10 cellular contexts compared by ENCODE assay signal in the genomic region with DNA sequence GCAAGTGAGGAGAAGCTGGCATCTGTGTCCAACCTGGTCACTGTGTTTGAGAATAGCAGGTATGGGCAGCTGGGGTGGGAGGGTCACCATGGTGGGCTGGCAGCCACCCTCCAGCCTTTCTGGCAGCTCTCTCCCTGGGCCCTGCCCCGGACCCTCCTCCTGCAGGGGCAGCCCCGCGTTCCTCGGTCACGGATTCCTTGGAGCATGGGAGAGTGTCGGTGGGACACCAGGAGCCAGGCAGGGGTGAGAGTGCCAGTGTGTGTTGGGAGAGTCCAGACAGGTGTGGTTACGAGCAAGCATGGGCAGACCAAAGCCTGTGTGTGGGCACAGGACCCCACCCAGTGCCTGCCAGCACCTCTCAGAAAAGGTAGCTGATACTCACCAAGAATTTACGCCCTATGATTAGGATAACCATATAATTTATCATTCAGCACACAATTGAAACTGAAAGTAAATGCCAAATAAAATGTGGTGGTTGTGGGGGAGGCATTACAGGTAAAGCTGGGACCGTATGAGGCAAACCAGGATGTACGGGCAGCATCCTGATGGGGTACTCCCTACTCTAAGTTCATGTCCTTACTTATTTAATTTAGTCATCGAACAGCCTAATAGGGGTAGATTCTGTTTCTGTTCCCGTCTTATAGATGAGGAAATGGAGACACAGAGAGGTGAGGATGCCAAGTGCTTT. TPM values are rescaled to one million over a fixed set of nuclear protein-coding genes. Genes with fewer than 3 reads are reported as not detected.
DNase-seq lines count a peak whose midpoint lies in the region; ATAC-seq and TF ChIP-seq lines count a peak whose summit lies in the region.
"Had no signal": no experiment of that assay in that cellular context is flagged by ENCODE, and none has a peak within 500 bp of the region (broad histone marks: within the 10 kb centered on the region; RNA-seq: fewer than 3 reads in every experiment).

No MANE protein-coding gene starts in this region.

- peak overlapping the region; percentile 33 for H2BK15ac ChIP-seq in neuronal stem cell (ENCODE audit: low read length)

- H2BK12ac ChIP-seq in neuronal stem cell (ENCODE audit: low read length): no peak overlapping the region

- peak overlapping the region; percentile 15 for H3K9ac ChIP-seq in neuronal stem cell (ENCODE audit: low read depth, low read length, poor library complexity)

- POLR2A ChIA-PET in activated CD8-positive, alpha-beta T cell treated with anti-CD3 and anti-CD28 coated beads for 36 hours (lab: Charles Lee): interaction anchor here (0.8 to 1.3 kb wide), 3 partner anchors 12 to 20 kb away, joined by 3 to 5 read pairs (median 4); partner anchors contain the start of gene MTCH1

- H3K27me3 Mint-ChIP-seq in activated CD8-positive, alpha-beta T cell treated with anti-CD3 and anti-CD28 coated beads for 36 hours: no peaks in the 10 kb centered on the region

- H4K8ac ChIP-seq in neuronal stem cell (ENCODE audit: low read depth, low read length): no peak overlapping the region

- H3K9me3 ChIP-seq in neuronal stem cell (replicated peaks in 1 of 2; ENCODE audit: control insufficient read depth in 2 of 2, insufficient read depth in 1 of 2, low read depth in 1 of 2, low read length in 2 of 2) (no peaks in the 10 kb centered on the region), body of pancreas (no peaks in the 10 kb centered on the region)
- H3K9me3 ChIP-seq: neutrophil had no signal

- no peak for TF ChIP-seq CTCF in activated CD8-positive, alpha-beta T cell treated with anti-CD3 and anti-CD28 coated beads for 36 hours (IDR thresholded peaks at IDR 0.05)
- TF ChIP-seq CTCF in body of pancreas (IDR thresholded peaks at IDR 0.05): no peak

- no peak overlapping the region for H3K4ac ChIP-seq in neuronal stem cell (ENCODE audit: low read length)

- no peak for DNase-seq in activated CD8-positive, alpha-beta T cell treated with anti-CD3 and anti-CD28 coated beads for 36 hours
- DNase-seq in neuronal stem cell (ENCODE audit: low spot score): no peak
- no peak for DNase-seq in COLO668 (lab: John Stamatoyannopoulos, UW; ENCODE audit: unreplicated experiment)
- DNase-seq in activated CD4-positive, alpha-beta T cell treated with anti-CD3 and anti-CD28 coated beads for 1 hour: no peak
- no peak for DNase-seq in nucleus accumbens (lab: John Stamatoyannopoulos, UW)
- DNase-seq in body of pancreas: no peak

- H3K4me2 ChIP-seq in neuronal stem cell (ENCODE audit: insufficient read depth, low read length, poor library complexity, severe bottlenecking): no peak overlapping the region

- no peak overlapping the region for H2BK5ac ChIP-seq in neuronal stem cell (ENCODE audit: low read length)

- H3K23ac ChIP-seq in neuronal stem cell (ENCODE audit: low read depth, low read length, poor library complexity): peak overlapping the region; percentile 18

- no peak overlapping the region for H3K14ac ChIP-seq in neuronal stem cell (ENCODE audit: low read length)

- H3K4me3 Mint-ChIP-seq in activated CD8-positive, alpha-beta T cell treated with anti-CD3 and anti-CD28 coated beads for 36 hours: no peak overlapping the region

- WGBS in neuronal stem cell (ENCODE audit: extremely low coverage in 2 of 2, insufficient read length in 2 of 2, insufficient replicate concordance in 1 of 2), 2 donors: no CpG with 5 or more reads among the region's 12 CpGs
- WGBS in body of pancreas, 2 donors: 83 to 86% methylated on average over 10 to 12 of the region's 12 CpGs

- peaks cover 0 to 46% (median 0%) of the 10 kb centered on the region in 3 experiments for H3K27me3 ChIP-seq in neuronal stem cell (ENCODE audit: control insufficient read depth in 3 of 3, insufficient read depth in 3 of 3, low read depth in 1 of 3, low read length in 3 of 3)
- H3K27me3 ChIP-seq in body of pancreas: no peaks in the 10 kb centered on the region
- H3K27me3 ChIP-seq: neutrophil had no signal

- no peak overlapping the region for H4K91ac ChIP-seq in neuronal stem cell (ENCODE audit: low read depth, low read length, poor library complexity)

- H3K9me3 Mint-ChIP-seq in activated CD8-positive, alpha-beta T cell treated with anti-CD3 and anti-CD28 coated beads for 36 hours: no peaks in the 10 kb centered on the region

- H3K36me3 ChIP-seq in neuronal stem cell (replicated peaks in 1 of 2; ENCODE audit: control insufficient read depth in 2 of 2, insufficient read depth in 2 of 2, low read length in 2 of 2) (no peaks in the 10 kb centered on the region), body of pancreas (replicated peaks in 1 of 2; ENCODE audit: insufficient read depth in 1 of 2, low read depth in 2 of 2) (no peaks in the 10 kb centered on the region)
- H3K36me3 ChIP-seq: neutrophil had no signal

- no peaks in the 10 kb centered on the region for H3K36me3 Mint-ChIP-seq in activated CD8-positive, alpha-beta T cell treated with anti-CD3 and anti-CD28 coated beads for 36 hours (ENCODE audit: low read depth)

- no peak overlapping the region for H2AFZ ChIP-seq in neuronal stem cell (ENCODE audit: low read length)

- H3K27ac Mint-ChIP-seq in activated CD8-positive, alpha-beta T cell treated with anti-CD3 and anti-CD28 coated beads for 36 hours: no peak overlapping the region

- ATAC-seq in GM18502 (IDR thresholded peaks at IDR 0.05; ENCODE audit: poor library complexity, unreplicated experiment) (peak; percentile 7), HG02571 (IDR thresholded peaks at IDR 0.05; ENCODE audit: unreplicated experiment) (peak; percentile 7), body of pancreas (no peak)
- ATAC-seq in activated CD8-positive, alpha-beta T cell treated with anti-CD3 and anti-CD28 coated beads for 36 hours: peak; percentile 51

- no peak for TF ChIP-seq POLR2A in body of pancreas (IDR thresholded peaks at IDR 0.05)

- H3K4me3 ChIP-seq in neuronal stem cell (ENCODE audit: low read length in 2 of 2): no peak overlapping the region
- no peak overlapping the region for H3K4me3 ChIP-seq in body of pancreas

- CTCF ChIA-PET in activated CD8-positive, alpha-beta T cell treated with anti-CD3 and anti-CD28 coated beads for 36 hours (lab: Charles Lee): interaction anchor here (1.2 to 2.8 kb wide), 5 partner anchors 10 to 247 kb away, joined by 4 to 30 read pairs (median 5); partner anchors contain the start of gene PI16

- H3K18ac ChIP-seq in neuronal stem cell (ENCODE audit: low read length): peak overlapping the region; percentile 40

- H2AK5ac ChIP-seq in neuronal stem cell (ENCODE audit: low read depth, low read length): peak overlapping the region; percentile 74

- H3K4me1 ChIP-seq in neuronal stem cell (ENCODE audit: control insufficient read depth in 2 of 2, insufficient read depth in 1 of 2, low read depth in 1 of 2, low read length in 2 of 2) (no peaks in the 10 kb centered on the region), body of pancreas (no peaks in the 10 kb centered on the region)

- no peak overlapping the region for H2BK120ac ChIP-seq in neuronal stem cell (ENCODE audit: low read depth, low read length)

- no peaks in the 10 kb centered on the region for H3K79me1 ChIP-seq in neuronal stem cell (ENCODE audit: low read depth, low read length)

- H3K27ac ChIP-seq in neuronal stem cell (replicated peaks; ENCODE audit: low read length) (no peak overlapping the region), body of pancreas (no peak overlapping the region)
- H3K27ac ChIP-seq: neutrophil had no signal

- intact Hi-C loops in activated CD8-positive, alpha-beta T cell treated with anti-CD3 and anti-CD28 coated beads for 36 hours (cut with micrococcal nuclease): no loop called here
- intact Hi-C loops in body of pancreas (cut with DNase I): no loop called here

- peaks cover 14% of the 10 kb centered on the region for H3K4me1 Mint-ChIP-seq in activated CD8-positive, alpha-beta T cell treated with anti-CD3 and anti-CD28 coated beads for 36 hours (ENCODE audit: low read depth)

RNA-seq across cellular contexts. Expression of gene FGD2, which starts 0.5 kb away (rescaled TPM):
- total RNA-seq in activated CD8-positive, alpha-beta T cell treated with anti-CD3 and anti-CD28 coated beads for 36 hours: 1 to 10 TPM; 1.4 to 1.6 TPM
- polyA plus RNA-seq in neuronal stem cell (2013, experiment 1 of 2): 0.04 TPM
- polyA plus RNA-seq in neuronal stem cell (2013, experiment 2 of 2): 0.03 TPM
- 10 to 100 TPM; 10.1 to 11.9 TPM for total RNA-seq in body of pancreas
- total RNA-seq: endothelial cell of umbilical vein had no signal
- polyA plus RNA-seq: endothelial cell of umbilical vein had no signal

RNA-seq across cellular contexts. Expression of gene MTCH1, which starts 20.0 kb away (rescaled TPM):
- total RNA-seq in activated CD8-positive, alpha-beta T cell treated with anti-CD3 and anti-CD28 coated beads for 36 hours: 100 to 1,000 TPM in 1 of 2 experiments, 10 to 100 TPM in 1; 96.5 to 100 TPM
- polyA plus RNA-seq in neuronal stem cell (2013, experiment 1 of 2): 125 TPM
- 118 TPM for polyA plus RNA-seq in neuronal stem cell (2013, experiment 2 of 2)
- 100 to 1,000 TPM; 152 to 198 TPM for total RNA-seq in body of pancreas

RNA-seq across cellular contexts. Expression of gene PI16, which starts 51.4 kb away (rescaled TPM):
- total RNA-seq in activated CD8-positive, alpha-beta T cell treated with anti-CD3 and anti-CD28 coated beads for 36 hours: not detected
- 0.10 TPM for polyA plus RNA-seq in neuronal stem cell (2013, experiment 1 of 2)
- 0.12 TPM for polyA plus RNA-seq in neuronal stem cell (2013, experiment 2 of 2)
- 1 to 10 TPM in 1 of 2 donors, under 1 TPM in 1; 0.33 to 3.1 TPM for total RNA-seq in body of pancreas
- total RNA-seq: endothelial cell of umbilical vein had no signal

Comparison
In these comparisons a context has a peak if more than half of its experiments do, and no peak if none do; other contexts are left out.
1. RNA of gene FGD2, which starts 0.5 kb away (total RNA-seq): 10.1 to 11.9 TPM in body of pancreas; 1.4 to 1.6 TPM in activated CD8-positive, alpha-beta T cell treated with anti-CD3 and anti-CD28 coated beads for 36 hours; every median in the first group is over 4 times any median in the second.